Comparison of ENCODE assay signal across 19 cellular contexts in the genomic region with DNA sequence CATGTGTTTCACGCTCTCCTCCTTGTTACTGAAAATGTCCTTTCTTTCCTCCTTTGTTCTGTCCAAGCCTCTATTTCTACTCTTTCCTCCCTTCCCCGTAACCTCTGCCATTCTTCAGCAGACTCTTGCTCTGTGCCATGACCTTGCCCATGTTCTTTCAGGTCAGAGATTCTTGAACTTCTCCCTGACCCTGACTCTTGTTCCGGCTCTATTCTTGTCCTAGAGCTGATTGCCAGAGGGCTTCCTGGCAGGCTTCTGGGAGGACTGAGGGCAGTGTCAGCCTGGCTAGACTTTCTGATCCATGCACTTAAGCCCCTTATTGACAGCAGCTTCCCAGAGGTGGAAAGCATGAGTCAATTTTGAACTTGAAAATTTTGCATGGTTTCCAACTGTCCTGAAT.
DNase-seq lines count a peak whose midpoint lies in the region; ATAC-seq, FAIRE-seq and TF ChIP-seq lines count a peak whose summit lies in the region.
"Had no signal": no experiment of that assay in that cellular context is flagged by ENCODE, and none has a peak within 500 bp of the region (broad histone marks: within the 10 kb centered on the region; RNA-seq: fewer than 3 reads in every experiment).

No MANE protein-coding gene starts in this region.

- no peaks in the 10 kb centered on the region for H3K79me2 ChIP-seq in HepG2 (ENCODE audit: insufficient read depth, low read length)

- TF ChIP-seq CTCF in liver (IDR thresholded peaks at IDR 0.05; ENCODE audit: low read depth, low read length, missing input control) (no peak), HepG2 (CRISPR knock-in tag; IDR thresholded peaks at IDR 0.05) (no peak), foreskin fibroblast (IDR thresholded peaks at IDR 0.05; ENCODE audit: low read depth, low read length) (no peak)

- FAIRE-seq in HepG2 (lab: Jason Lieb, UNC): no peak
- FAIRE-seq: A204.1, GM12891 had no signal

- no peaks in the 10 kb centered on the region for H4K20me1 ChIP-seq in HepG2 (ENCODE audit: insufficient read depth, low read length)
- H4K20me1 ChIP-seq: BLaER1 treated with 17β-estradiol and CSF1 and Interleukin-3, amounts not matched to agents 10 nM and 100 nM had no signal

- H3K27ac Mint-ChIP-seq in activated naive CD4-positive, alpha-beta T cell treated with anti-CD3 and anti-CD28 coated beads, Interleukin-2, amount 10 ng/mL, durations not matched to agents 7 days and 5 days: no peak overlapping the region
- H3K27ac Mint-ChIP-seq: CD8-positive, alpha-beta memory T cell had no signal

- no peaks in the 10 kb centered on the region for H3K4me1 ChIP-seq in liver (ENCODE audit: control insufficient read depth in 4 of 4, insufficient read depth in 4 of 4, low read length in 3 of 4)
- no peaks in the 10 kb centered on the region for H3K4me1 ChIP-seq in HepG2 (ENCODE audit: insufficient read depth, low read length)
- H3K4me1 ChIP-seq: BLaER1 treated with 17β-estradiol and CSF1 and Interleukin-3, amounts not matched to agents 10 nM and 100 nM had no signal

- TF ChIP-seq RAD21 in liver (IDR thresholded peaks at IDR 0.05) (no peak), HepG2 (CRISPR knock-in tag; IDR thresholded peaks at IDR 0.05) (no peak)

- TF ChIP-seq POLR2A in HepG2 (IDR thresholded peaks at IDR 0.05; ENCODE audit: insufficient read depth in 1 of 2, low read depth in 2 of 2, low read length in 2 of 2): no peak

- H3K36me3 ChIP-seq in liver (ENCODE audit: control insufficient read depth in 4 of 4, insufficient read depth in 3 of 4, low read depth in 1 of 4, low read length in 3 of 4) (no peaks in the 10 kb centered on the region), HepG2 (replicated peaks in 1 of 2; ENCODE audit: control insufficient read depth in 1 of 2, insufficient read depth in 2 of 2, low read length in 2 of 2) (no peaks in the 10 kb centered on the region)
- H3K36me3 ChIP-seq: BLaER1 treated with 17β-estradiol and CSF1 and Interleukin-3, amounts not matched to agents 10 nM and 100 nM had no signal

- no peaks in the 10 kb centered on the region for H3K4me1 Mint-ChIP-seq in activated naive CD4-positive, alpha-beta T cell treated with anti-CD3 and anti-CD28 coated beads, Interleukin-2, amount 10 ng/mL, durations not matched to agents 7 days and 5 days
- H3K4me1 Mint-ChIP-seq: CD8-positive, alpha-beta memory T cell had no signal

- H3K4me3 Mint-ChIP-seq in activated naive CD4-positive, alpha-beta T cell treated with anti-CD3 and anti-CD28 coated beads, Interleukin-2, amount 10 ng/mL, durations not matched to agents 7 days and 5 days: no peak overlapping the region
- H3K4me3 Mint-ChIP-seq: CD8-positive, alpha-beta memory T cell had no signal

- H3K27me3 ChIP-seq in liver (ENCODE audit: control insufficient read depth in 4 of 4, insufficient read depth in 4 of 4, low read length in 3 of 4): no peaks in the 10 kb centered on the region
- no peaks in the 10 kb centered on the region for H3K27me3 ChIP-seq in HepG2 (ENCODE audit: control insufficient read depth in 1 of 2, insufficient read depth in 2 of 2, low read length in 2 of 2)
- H3K27me3 ChIP-seq: BLaER1 treated with 17β-estradiol and CSF1 and Interleukin-3, amounts not matched to agents 10 nM and 100 nM had no signal

- H3K9ac ChIP-seq in liver (ENCODE audit: low read depth in 1 of 2, low read length in 2 of 2) (no peak overlapping the region), HepG2 (ENCODE audit: insufficient read depth, low read depth, low read length) (no peak overlapping the region)
- H3K9ac ChIP-seq: BLaER1 treated with 17β-estradiol and CSF1 and Interleukin-3, amounts not matched to agents 10 nM and 100 nM had no signal

- H3K36me3 Mint-ChIP-seq in activated naive CD4-positive, alpha-beta T cell treated with anti-CD3 and anti-CD28 coated beads, Interleukin-2, amount 10 ng/mL, durations not matched to agents 7 days and 5 days: no peaks in the 10 kb centered on the region
- H3K36me3 Mint-ChIP-seq: CD8-positive, alpha-beta memory T cell had no signal

- H2AFZ ChIP-seq in HepG2 (ENCODE audit: low read length): no peak overlapping the region

- H3K9me3 Mint-ChIP-seq in activated naive CD4-positive, alpha-beta T cell treated with anti-CD3 and anti-CD28 coated beads, Interleukin-2, amount 10 ng/mL, durations not matched to agents 7 days and 5 days: no peaks in the 10 kb centered on the region
- H3K9me3 Mint-ChIP-seq: CD8-positive, alpha-beta memory T cell had no signal

- no peak overlapping the region for H3K27ac ChIP-seq in liver (ENCODE audit: low read depth in 1 of 2, low read length in 2 of 2)
- no peak overlapping the region for H3K27ac ChIP-seq in HepG2 (ENCODE audit: extremely low read length, insufficient read depth, low read length)
- H3K27ac ChIP-seq: BLaER1 treated with 17β-estradiol and CSF1 and Interleukin-3, amounts not matched to agents 10 nM and 100 nM had no signal

- no peak for ATAC-seq in HepG2
- ATAC-seq: Panc1 had no signal

- WGBS in liver: 76% methylated on average over 3 of the region's 3 CpGs
- WGBS in HepG2 (ENCODE audit: low lambda C conversion rate): 6% methylated on average over 3 of the region's 3 CpGs

- DNase-seq in HepG2 (ENCODE audit: low spot score): no peak
- peak; percentile 22 for DNase-seq in SK-MEL-5 (ENCODE audit: low read depth, low spot score)
- peak; percentile 6 for DNase-seq in foreskin melanocyte
- DNase-seq in retina: peak; percentile 46
- no peak for DNase-seq in activated naive CD4-positive, alpha-beta T cell treated with anti-CD3 and anti-CD28 coated beads, Interleukin-2, amount 10 ng/mL, durations not matched to agents 7 days and 5 days
- no peak for DNase-seq in cerebellum (ENCODE audit: low spot score)
- DNase-seq in foreskin fibroblast: no peak
- DNase-seq: CD8-positive, alpha-beta memory T cell; DND-41; GDM1; KBM-7; NCI-H1436 treated with DMSO at 0.1 percent for 48 hours; NCI-H2029 treated with DMSO at 0.1 percent for 48 hours; NCI-H748 treated with DMSO at 0.1 percent for 48 hours had no signal

- BruUV-seq in HepG2 (replicated peaks; lab: Mats Ljungman, UMichigan): no TSS peak

- TF ChIP-seq EP300 in HepG2 (IDR thresholded peaks at IDR 0.05; ENCODE audit: low read depth in 2 of 2, low read length in 2 of 2): no peak
- TF ChIP-seq EP300 in HepG2 (CRISPR knock-in tag; IDR thresholded peaks at IDR 0.05; ENCODE audit: borderline replicate concordance): no peak

- intact Hi-C loops in HepG2 (cut with micrococcal nuclease; ENCODE audit: unreplicated experiment): no loop called here

- in situ Hi-C loops in HepG2 (cut with HindIII; ENCODE audit: extremely low pct_ligation_motif_present, low pct_unique_long_range_greater_than_20kb): no loop called here
- in situ Hi-C loops in SK-MEL-5 (cut with HindIII; ENCODE audit: low pct_unique_long_range_greater_than_20kb, low sequenced_read_pairs): no loop called here

- POLR2A ChIA-PET in HepG2 (lab: Yijun Ruan, JAX): no interaction called here

- H3K9me3 ChIP-seq in liver (ENCODE audit: control insufficient read depth in 4 of 4, low read length in 3 of 4): no peaks in the 10 kb centered on the region
- no peaks in the 10 kb centered on the region for H3K9me3 ChIP-seq in HepG2 (ENCODE audit: low read length)
- H3K9me3 ChIP-seq: BLaER1 treated with 17β-estradiol and CSF1 and Interleukin-3, amounts not matched to agents 10 nM and 100 nM had no signal

- no peak overlapping the region for H3K4me3 ChIP-seq in liver (ENCODE audit: low read depth in 1 of 3, low read length in 3 of 3)
- no peak overlapping the region for H3K4me3 ChIP-seq in HepG2 (replicated peaks in 1 of 3; ENCODE audit: insufficient read depth in 1 of 3, low read depth in 2 of 3, low read length in 3 of 3)
- no peak overlapping the region for H3K4me3 ChIP-seq in foreskin fibroblast (ENCODE audit: low read depth in 1 of 2, low read length in 2 of 2)
- H3K4me3 ChIP-seq: BLaER1 treated with 17β-estradiol and CSF1 and Interleukin-3, amounts not matched to agents 10 nM and 100 nM had no signal

- H3K4me2 ChIP-seq in HepG2 (ENCODE audit: low read depth, low read length): no peak overlapping the region
- H3K4me2 ChIP-seq: BLaER1 treated with 17β-estradiol and CSF1 and Interleukin-3, amounts not matched to agents 10 nM and 100 nM had no signal

- CTCF ChIA-PET in HepG2 (lab: Yijun Ruan, JAX; ENCODE audit: low intra/inter-chr PET ratio, low total read pairs): no interaction called here
- CTCF ChIA-PET in activated naive CD4-positive, alpha-beta T cell treated with anti-CD3 and anti-CD28 coated beads, Interleukin-2, amount 10 ng/mL, durations not matched to agents 7 days and 5 days (lab: Charles Lee): interaction anchor here (0.5 kb wide), 1 partner anchor 502 kb away, joined by 3 read pairs; no protein-coding TSS in a partner anchor

- H3K27me3 Mint-ChIP-seq in activated naive CD4-positive, alpha-beta T cell treated with anti-CD3 and anti-CD28 coated beads, Interleukin-2, amount 10 ng/mL, durations not matched to agents 7 days and 5 days: no peaks in the 10 kb centered on the region

TF ChIP-seq in liver, 16 proteins besides CTCF, POLR2A, EP300 and RAD21:
- TF ChIP-seq HNF4A (conservative IDR thresholded peaks at IDR 0.05): no peak
- TF ChIP-seq EGR1 (IDR thresholded peaks at IDR 0.05; ENCODE audit: low read depth in 2 of 2): no peak
- no peak for TF ChIP-seq TAF1 (conservative IDR thresholded peaks at IDR 0.05)
- TF ChIP-seq NR2F2 (IDR thresholded peaks at IDR 0.05): peak; percentile 50

TF ChIP-seq in HepG2, 621 proteins besides CTCF, POLR2A, EP300 and RAD21 (continues in another document):
- TF ChIP-seq JARID2 (CRISPR knock-in tag; IDR thresholded peaks at IDR 0.05; ENCODE audit: insufficient replicate concordance) (no peak), NFYC (CRISPR knock-in tag; IDR thresholded peaks at IDR 0.05) (no peak), ZKSCAN8 (CRISPR knock-in tag; IDR thresholded peaks at IDR 0.05; ENCODE audit: borderline replicate concordance) (no peak), BCL6 (CRISPR knock-in tag; IDR thresholded peaks at IDR 0.05) (no peak), SOX5 (CRISPR knock-in tag; IDR thresholded peaks at IDR 0.05; ENCODE audit: borderline replicate concordance) (no peak)
- TF ChIP-seq, protein P1, sequence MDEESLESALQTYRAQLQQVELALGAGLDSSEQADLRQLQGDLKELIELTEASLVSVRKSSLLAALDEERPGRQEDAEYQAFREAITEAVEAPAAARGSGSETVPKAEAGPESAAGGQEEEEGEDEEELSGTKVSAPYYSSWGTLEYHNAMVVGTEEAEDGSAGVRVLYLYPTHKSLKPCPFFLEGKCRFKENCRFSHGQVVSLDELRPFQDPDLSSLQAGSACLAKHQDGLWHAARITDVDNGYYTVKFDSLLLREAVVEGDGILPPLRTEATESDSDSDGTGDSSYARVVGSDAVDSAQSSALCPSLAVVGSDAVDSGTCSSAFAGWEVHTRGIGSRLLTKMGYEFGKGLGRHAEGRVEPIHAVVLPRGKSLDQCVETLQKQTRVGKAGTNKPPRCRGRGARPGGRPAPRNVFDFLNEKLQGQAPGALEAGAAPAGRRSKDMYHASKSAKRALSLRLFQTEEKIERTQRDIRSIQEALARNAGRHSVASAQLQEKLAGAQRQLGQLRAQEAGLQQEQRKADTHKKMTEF (CRISPR knock-in tag; IDR thresholded peaks at IDR 0.05): no peak

Comparison
In these comparisons a context has a peak if more than half of its experiments do, and no peak if none do; other contexts are left out.
1. DNase-seq: peak in SK-MEL-5 (single experiment), foreskin melanocyte (single experiment) and retina (single experiment); none in HepG2 (single experiment), activated naive CD4-positive, alpha-beta T cell treated with anti-CD3 and anti-CD28 coated beads, Interleukin-2, amount 10 ng/mL, durations not matched to agents 7 days and 5 days (single experiment), cerebellum (single experiment) and foreskin fibroblast (0 of 2).